Comparison of ENCODE assay signal across 8 cellular contexts in genomic region chr17:13031718-13032350, GRCh38. TPM values are rescaled to one million over a fixed set of nuclear protein-coding genes. Genes with fewer than 3 reads are reported as not detected.
DNase-seq lines count a peak whose midpoint lies in the region; ATAC-seq and TF ChIP-seq lines count a peak whose summit lies in the region.

No MANE protein-coding gene starts in this region.

- H3K36me3 Mint-ChIP-seq in activated naive CD8-positive, alpha-beta T cell treated with anti-CD3 and anti-CD28 coated beads for 36 hours, result no peaks in the 10 kb centered on the region

- H3K27me3 ChIP-seq in hepatocyte, result no peaks in the 10 kb centered on the region

- no peaks in the 10 kb centered on the region for H4K20me1 ChIP-seq in hepatocyte (ENCODE audit: insufficient read depth, poor library complexity, severe bottlenecking)

- ATAC-seq in GM18519 (IDR thresholded peaks at IDR 0.05; ENCODE audit: low FRiP score, unreplicated experiment) (peak; percentile 68), HG03095 (IDR thresholded peaks at IDR 0.05; ENCODE audit: unreplicated experiment) (peak; percentile 54)

- no peaks in the 10 kb centered on the region for H3K4me1 ChIP-seq in hepatocyte (ENCODE audit: insufficient read depth)

- H3K27me3 Mint-ChIP-seq in activated naive CD8-positive, alpha-beta T cell treated with anti-CD3 and anti-CD28 coated beads for 36 hours, result no peaks in the 10 kb centered on the region

- no peaks in the 10 kb centered on the region for H3K36me3 ChIP-seq in hepatocyte (replicated peaks; ENCODE audit: insufficient read depth, low read depth)

- no peak overlapping the region for H3K4me3 ChIP-seq in hepatocyte

- H3K4me3 Mint-ChIP-seq in activated naive CD8-positive, alpha-beta T cell treated with anti-CD3 and anti-CD28 coated beads for 36 hours, result no peak overlapping the region

- no peak overlapping the region for H3K27ac ChIP-seq in hepatocyte

- H3K9me2 ChIP-seq in hepatocyte (replicated peaks; ENCODE audit: insufficient read depth), result no peaks in the 10 kb centered on the region

- H3K4me1 Mint-ChIP-seq in activated naive CD8-positive, alpha-beta T cell treated with anti-CD3 and anti-CD28 coated beads for 36 hours, result peaks cover 2% of the 10 kb centered on the region

- peaks cover 2% of the 10 kb centered on the region for H3K9me3 Mint-ChIP-seq in activated naive CD8-positive, alpha-beta T cell treated with anti-CD3 and anti-CD28 coated beads for 36 hours

- H3K9me3 ChIP-seq in hepatocyte (ENCODE audit: low read depth), result peaks cover 1% of the 10 kb centered on the region

- H3K79me2 ChIP-seq in hepatocyte, result no peaks in the 10 kb centered on the region

- H3K4me2 ChIP-seq in hepatocyte, result no peak overlapping the region

- no peak overlapping the region for H2AFZ ChIP-seq in hepatocyte

- no peak overlapping the region for H3K27ac Mint-ChIP-seq in activated naive CD8-positive, alpha-beta T cell treated with anti-CD3 and anti-CD28 coated beads for 36 hours

- DNase-seq in AG20443 (ENCODE audit: low spot score) (peak; percentile 78), RPMI7951 (ENCODE audit: low read depth) (peak; percentile 37), hepatocyte (ENCODE audit: low spot score) (peak; percentile 60), NCI-H774 (lab: John Stamatoyannopoulos, UW) (no peak)
- DNase-seq in activated naive CD8-positive, alpha-beta T cell treated with anti-CD3 and anti-CD28 coated beads for 36 hours, result peak; percentile 32
- peak; percentile 40 for DNase-seq in stimulated activated CD4-positive, alpha-beta T cell treated with anti-CD3 and anti-CD28 coated beads, Interleukin-1b, Interleukin-23, amount 100 ng/mL, for 48 hours

- peak; percentile 72 for TF ChIP-seq CTCF in hepatocyte (IDR thresholded peaks at IDR 0.05; ENCODE audit: poor library complexity)

- WGBS in hepatocyte (ENCODE audit: low lambda C conversion rate, missing lambda C conversion rate), result 62% methylated on average over 16 of the region's 16 CpGs

RNA-seq across cellular contexts. Expression of gene ELAC2, which starts 14.0 kb away (rescaled TPM):
- total RNA-seq in RPMI7951 (2014; rRNA removed; shearing (Covaris generic)), result 45.6 and 50.3 TPM in 2 replicates
- 10 to 100 TPM; 90.2 to 90.3 TPM for total RNA-seq in activated naive CD8-positive, alpha-beta T cell treated with anti-CD3 and anti-CD28 coated beads for 36 hours
- 39.6 and 60.2 TPM in 2 replicates for total RNA-seq in hepatocyte
- polyA plus RNA-seq in hepatocyte, result 45.5 and 45.6 TPM in 2 replicates
